13 cellular contexts compared by ENCODE assay signal in genomic region chr9:124394167-124394566, GRCh38. TPM values are rescaled to one million over a fixed set of nuclear protein-coding genes. Genes with fewer than 3 reads are reported as not detected.
DNase-seq lines count a peak whose midpoint lies in the region; ATAC-seq and TF ChIP-seq lines count a peak whose summit lies in the region.
"Had no signal": no experiment of that assay in that cellular context is flagged by ENCODE, and none has a peak within 500 bp of the region (broad histone marks: within the 10 kb centered on the region; RNA-seq: fewer than 3 reads in every experiment).

No MANE protein-coding gene starts in this region.

- peak; percentile 81 for ATAC-seq in activated CD8-positive, alpha-beta memory T cell treated with anti-CD3 and anti-CD28 coated beads, Interleukin-2, amount 10 ng/mL, durations not matched to agents 7 days and 5 days
- no peak for ATAC-seq in effector memory CD8-positive, alpha-beta T cell (replicated peaks)
- ATAC-seq in HG02623 (IDR thresholded peaks at IDR 0.05; ENCODE audit: unreplicated experiment) = no peak

- H3K4me1 Mint-ChIP-seq in activated CD8-positive, alpha-beta memory T cell treated with anti-CD3 and anti-CD28 coated beads, Interleukin-2, amount 10 ng/mL, durations not matched to agents 7 days and 5 days = peaks cover 38% of the 10 kb centered on the region
- peaks cover 38% of the 10 kb centered on the region for H3K4me1 Mint-ChIP-seq in activated T-helper 1 cell treated with anti-CD3 and anti-CD28 coated beads, Interleukin-12 subunit alpha, Interleukin-12 subunit beta, Interleukin-2, Interleukin-4 antibody, amounts not matched to agents 30 ng/mL and 10 ng/mL and 1 ng/mL, durations not matched to agents 14 hours and 24 hours and 36 hours (ENCODE audit: low read depth)
- H3K4me1 Mint-ChIP-seq in effector memory CD8-positive, alpha-beta T cell (ENCODE audit: low read depth in 2 of 2) = peaks cover 37 to 57% of the 10 kb centered on the region in 2 donors

- H3K27me3 ChIP-seq in neutrophil (no peaks in the 10 kb centered on the region), colonic mucosa (no peaks in the 10 kb centered on the region)

- no peak for TF ChIP-seq CTCF in neutrophil (IDR thresholded peaks at IDR 0.05)
- TF ChIP-seq CTCF in colonic mucosa (IDR thresholded peaks at IDR 0.05) = no peak

- H3K9ac ChIP-seq in colonic mucosa (ENCODE audit: low read depth in 2 of 2, low read length in 2 of 2) = no peak overlapping the region
- H3K9ac ChIP-seq: parathyroid adenoma had no signal

- CTCF ChIA-PET in activated CD8-positive, alpha-beta memory T cell treated with anti-CD3 and anti-CD28 coated beads, Interleukin-2, amount 10 ng/mL, durations not matched to agents 7 days and 5 days (lab: Charles Lee) = interaction anchor here (1.2 to 4.3 kb wide), 7 partner anchors 10 to 268 kb away, joined by 3 to 19 read pairs (median 5); no protein-coding TSS in a partner anchor

- H3K27me3 Mint-ChIP-seq in activated CD8-positive, alpha-beta memory T cell treated with anti-CD3 and anti-CD28 coated beads, Interleukin-2, amount 10 ng/mL, durations not matched to agents 7 days and 5 days = no peaks in the 10 kb centered on the region
- no peaks in the 10 kb centered on the region for H3K27me3 Mint-ChIP-seq in activated T-helper 1 cell treated with anti-CD3 and anti-CD28 coated beads, Interleukin-12 subunit alpha, Interleukin-12 subunit beta, Interleukin-2, Interleukin-4 antibody, amounts not matched to agents 30 ng/mL and 10 ng/mL and 1 ng/mL, durations not matched to agents 14 hours and 24 hours and 36 hours (ENCODE audit: insufficient read depth)
- H3K27me3 Mint-ChIP-seq in effector memory CD8-positive, alpha-beta T cell = no peaks in the 10 kb centered on the region
- H3K27me3 Mint-ChIP-seq: central memory CD8-positive, alpha-beta T cell had no signal

- H3K9me3 ChIP-seq in neutrophil = no peaks in the 10 kb centered on the region
- H3K9me3 ChIP-seq in colonic mucosa = no peaks in the 10 kb centered on the region

- H3K36me3 ChIP-seq in neutrophil (no peaks in the 10 kb centered on the region), colonic mucosa (no peaks in the 10 kb centered on the region)

- H3K27ac ChIP-seq in neutrophil (peak overlapping the region; percentile 77), colonic mucosa (no peak overlapping the region)

- peaks cover 6% of the 10 kb centered on the region for H3K36me3 Mint-ChIP-seq in activated CD8-positive, alpha-beta memory T cell treated with anti-CD3 and anti-CD28 coated beads, Interleukin-2, amount 10 ng/mL, durations not matched to agents 7 days and 5 days
- peaks cover 4% of the 10 kb centered on the region for H3K36me3 Mint-ChIP-seq in activated T-helper 1 cell treated with anti-CD3 and anti-CD28 coated beads, Interleukin-12 subunit alpha, Interleukin-12 subunit beta, Interleukin-2, Interleukin-4 antibody, amounts not matched to agents 30 ng/mL and 10 ng/mL and 1 ng/mL, durations not matched to agents 14 hours and 24 hours and 36 hours (ENCODE audit: low read depth)
- peaks cover 18% of the 10 kb centered on the region for H3K36me3 Mint-ChIP-seq in effector memory CD8-positive, alpha-beta T cell (ENCODE audit: insufficient read depth)

- H3K9me3 Mint-ChIP-seq in activated CD8-positive, alpha-beta memory T cell treated with anti-CD3 and anti-CD28 coated beads, Interleukin-2, amount 10 ng/mL, durations not matched to agents 7 days and 5 days (ENCODE audit: low read depth) = no peaks in the 10 kb centered on the region
- no peaks in the 10 kb centered on the region for H3K9me3 Mint-ChIP-seq in activated T-helper 1 cell treated with anti-CD3 and anti-CD28 coated beads, Interleukin-12 subunit alpha, Interleukin-12 subunit beta, Interleukin-2, Interleukin-4 antibody, amounts not matched to agents 30 ng/mL and 10 ng/mL and 1 ng/mL, durations not matched to agents 14 hours and 24 hours and 36 hours
- no peaks in the 10 kb centered on the region for H3K9me3 Mint-ChIP-seq in effector memory CD8-positive, alpha-beta T cell
- H3K9me3 Mint-ChIP-seq: central memory CD8-positive, alpha-beta T cell; H9 had no signal

- H3K4me1 ChIP-seq in neutrophil (ENCODE audit: control insufficient read depth in 1 of 2, insufficient read depth in 1 of 2, low read depth in 1 of 2, low read length in 1 of 2) (peaks cover 66 to 70% of the 10 kb centered on the region in 2 experiments), colonic mucosa (peaks cover 10% of the 10 kb centered on the region)

- intact Hi-C loops in activated T-helper 1 cell treated with anti-CD3 and anti-CD28 coated beads, Interleukin-12 subunit alpha, Interleukin-12 subunit beta, Interleukin-2, Interleukin-4 antibody, amounts not matched to agents 30 ng/mL and 10 ng/mL and 1 ng/mL, durations not matched to agents 14 hours and 24 hours and 36 hours (cut with micrococcal nuclease) = loop anchor here (1.0 kb wide), 1 partner anchor 268 kb away; no protein-coding TSS in a partner anchor
- intact Hi-C loops in colonic mucosa (cut with DNase I) = no loop called here

- H3K27ac Mint-ChIP-seq in activated CD8-positive, alpha-beta memory T cell treated with anti-CD3 and anti-CD28 coated beads, Interleukin-2, amount 10 ng/mL, durations not matched to agents 7 days and 5 days = peak overlapping the region; percentile 79
- H3K27ac Mint-ChIP-seq in activated T-helper 1 cell treated with anti-CD3 and anti-CD28 coated beads, Interleukin-12 subunit alpha, Interleukin-12 subunit beta, Interleukin-2, Interleukin-4 antibody, amounts not matched to agents 30 ng/mL and 10 ng/mL and 1 ng/mL, durations not matched to agents 14 hours and 24 hours and 36 hours = peak overlapping the region; percentile 69
- peak overlapping the region in 1 of 2 donors; percentile 41 for H3K27ac Mint-ChIP-seq in effector memory CD8-positive, alpha-beta T cell

- DNase-seq in activated CD8-positive, alpha-beta memory T cell treated with anti-CD3 and anti-CD28 coated beads, Interleukin-2, amount 10 ng/mL, durations not matched to agents 7 days and 5 days = peak; percentile 47
- DNase-seq in activated CD8-positive, alpha-beta memory T cell treated with anti-CD3 and anti-CD28 coated beads, Interleukin-2, amount 50 U/mL, for 48 hours = no peak
- DNase-seq in MV-4-11 (lab: John Stamatoyannopoulos, UW) (peak; percentile 79), colonic mucosa (no peak)
- no peak for DNase-seq in activated T-helper 1 cell treated with anti-CD3 and anti-CD28 coated beads, Interleukin-12 subunit alpha, Interleukin-12 subunit beta, Interleukin-2, Interleukin-4 antibody, amounts not matched to agents 30 ng/mL and 10 ng/mL and 1 ng/mL, durations not matched to agents 14 hours and 24 hours and 36 hours (ENCODE audit: low spot score)
- no peak for DNase-seq in effector memory CD8-positive, alpha-beta T cell
- DNase-seq: activated effector memory CD4-positive, alpha-beta T cell treated with Interleukin-2 at 50 U/mL for 16 hours; H9; mammary epithelial cell had no signal

- H3K4me3 ChIP-seq in neutrophil (ENCODE audit: low read depth in 1 of 2, low read length in 1 of 2) (no peak overlapping the region), colonic mucosa (no peak overlapping the region)

- peak overlapping the region; percentile 13 for H3K4me3 Mint-ChIP-seq in activated CD8-positive, alpha-beta memory T cell treated with anti-CD3 and anti-CD28 coated beads, Interleukin-2, amount 10 ng/mL, durations not matched to agents 7 days and 5 days
- H3K4me3 Mint-ChIP-seq in activated T-helper 1 cell treated with anti-CD3 and anti-CD28 coated beads, Interleukin-12 subunit alpha, Interleukin-12 subunit beta, Interleukin-2, Interleukin-4 antibody, amounts not matched to agents 30 ng/mL and 10 ng/mL and 1 ng/mL, durations not matched to agents 14 hours and 24 hours and 36 hours = no peak overlapping the region
- no peak overlapping the region for H3K4me3 Mint-ChIP-seq in effector memory CD8-positive, alpha-beta T cell
- H3K4me3 Mint-ChIP-seq: central memory CD8-positive, alpha-beta T cell; H9 had no signal

RNA-seq across cellular contexts. Expression of gene PSMB7, which starts 21.1 kb away (rescaled TPM):
- total RNA-seq in activated CD8-positive, alpha-beta memory T cell treated with anti-CD3 and anti-CD28 coated beads, Interleukin-2, amount 10 ng/mL, durations not matched to agents 7 days and 5 days = 100 to 1,000 TPM; 124 to 142 TPM
- total RNA-seq in activated T-helper 1 cell treated with anti-CD3 and anti-CD28 coated beads, Interleukin-12 subunit alpha, Interleukin-12 subunit beta, Interleukin-2, Interleukin-4 antibody, amounts not matched to agents 30 ng/mL and 10 ng/mL and 1 ng/mL, durations not matched to agents 14 hours and 24 hours and 36 hours = 206 and 220 TPM in 2 replicates
- total RNA-seq in colonic mucosa = 100 to 1,000 TPM in 1 of 2 donors, 10 to 100 TPM in 1; 89.8 to 136 TPM

RNA-seq across cellular contexts. Expression of gene ADGRD2, which starts 56.1 kb away (rescaled TPM):
- not detected for total RNA-seq in activated CD8-positive, alpha-beta memory T cell treated with anti-CD3 and anti-CD28 coated beads, Interleukin-2, amount 10 ng/mL, durations not matched to agents 7 days and 5 days
- total RNA-seq in activated T-helper 1 cell treated with anti-CD3 and anti-CD28 coated beads, Interleukin-12 subunit alpha, Interleukin-12 subunit beta, Interleukin-2, Interleukin-4 antibody, amounts not matched to agents 30 ng/mL and 10 ng/mL and 1 ng/mL, durations not matched to agents 14 hours and 24 hours and 36 hours = not detected in 2 replicates
- not detected for total RNA-seq in colonic mucosa

Comparison
In these comparisons a context has a peak if more than half of its experiments do, and no peak if none do; other contexts are left out.
1. DNase-seq: peak in activated CD8-positive, alpha-beta memory T cell treated with anti-CD3 and anti-CD28 coated beads, Interleukin-2, amount 10 ng/mL, durations not matched to agents 7 days and 5 days (single experiment) and MV-4-11 (single experiment); none in activated CD8-positive, alpha-beta memory T cell treated with anti-CD3 and anti-CD28 coated beads, Interleukin-2, amount 50 U/mL, for 48 hours (single experiment), activated T-helper 1 cell treated with anti-CD3 and anti-CD28 coated beads, Interleukin-12 subunit alpha, Interleukin-12 subunit beta, Interleukin-2, Interleukin-4 antibody, amounts not matched to agents 30 ng/mL and 10 ng/mL and 1 ng/mL, durations not matched to agents 14 hours and 24 hours and 36 hours (single experiment), colonic mucosa (single experiment) and effector memory CD8-positive, alpha-beta T cell (0 of 3).